Comparison of ENCODE assay signal across 25 cellular contexts in the genomic region with DNA sequence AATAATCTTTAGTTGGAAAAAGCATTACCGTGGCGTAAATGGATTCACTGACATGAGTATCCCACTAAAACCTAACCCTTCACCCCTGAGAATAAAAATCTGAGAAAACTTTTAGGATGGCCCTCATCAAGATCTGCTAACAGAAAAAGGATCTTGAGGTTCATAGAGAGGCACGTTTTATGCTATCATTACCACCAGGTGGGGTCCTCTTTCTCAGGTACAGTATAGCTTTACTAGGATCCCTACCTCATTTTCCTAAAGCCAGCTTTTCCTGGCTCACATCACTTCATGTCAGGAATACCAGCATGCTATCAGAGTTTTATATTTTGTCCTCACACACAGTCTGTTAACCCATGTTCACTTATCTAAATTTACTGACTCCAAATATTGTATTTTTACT.
"Had no signal": no experiment of that assay in that cellular context is flagged by ENCODE, and none has a peak within 500 bp of the region (broad histone marks: within the 10 kb centered on the region; RNA-seq: fewer than 3 reads in every experiment).

No MANE protein-coding gene starts in this region.

- H3K4me1 Mint-ChIP-seq: activated CD4-positive, alpha-beta memory T cell treated with anti-CD3 and anti-CD28 coated beads, Interleukin-2, amount 10 ng/mL, durations not matched to agents 7 days and 5 days; activated CD8-positive, alpha-beta memory T cell treated with anti-CD3 and anti-CD28 coated beads, Interleukin-2, amount 10 ng/mL, durations not matched to agents 7 days and 5 days; activated naive CD4-positive, alpha-beta T cell treated with anti-CD3 and anti-CD28 coated beads, Interleukin-2, amount 10 ng/mL, durations not matched to agents 7 days and 5 days; immature natural killer cell; naive thymus-derived CD4-positive, alpha-beta T cell; neural crest cell had no signal

- H3K4me1 ChIP-seq: body of pancreas, heart right ventricle, left lung, psoas muscle, right atrium auricular region, spleen, testis, vagina had no signal

- H3K36me3 Mint-ChIP-seq: activated naive CD4-positive, alpha-beta T cell treated with anti-CD3 and anti-CD28 coated beads, Interleukin-2, amount 10 ng/mL, durations not matched to agents 7 days and 5 days had no signal

- H3K27ac Mint-ChIP-seq: activated CD4-positive, alpha-beta memory T cell treated with anti-CD3 and anti-CD28 coated beads, Interleukin-2, amount 10 ng/mL, durations not matched to agents 7 days and 5 days; activated CD8-positive, alpha-beta memory T cell treated with anti-CD3 and anti-CD28 coated beads, Interleukin-2, amount 10 ng/mL, durations not matched to agents 7 days and 5 days; activated naive CD4-positive, alpha-beta T cell treated with anti-CD3 and anti-CD28 coated beads, Interleukin-2, amount 10 ng/mL, durations not matched to agents 7 days and 5 days; immature natural killer cell; naive thymus-derived CD4-positive, alpha-beta T cell had no signal

- H3K27me3 ChIP-seq: body of pancreas, cardiac muscle cell, heart right ventricle, left lung, right atrium auricular region, spleen, testis, vagina had no signal

- H3K9me3 ChIP-seq: body of pancreas, testis, vagina had no signal

- DNase-seq: activated CD4-positive, alpha-beta memory T cell treated with anti-CD3 and anti-CD28 coated beads, Interleukin-2, amount 10 ng/mL, durations not matched to agents 7 days and 5 days; activated CD4-positive, alpha-beta T cell treated with anti-CD3 and anti-CD28 coated beads for 48 hours; activated CD8-positive, alpha-beta memory T cell treated with anti-CD3 and anti-CD28 coated beads, Interleukin-2, amount 10 ng/mL, durations not matched to agents 7 days and 5 days; activated effector memory CD4-positive, alpha-beta T cell treated with anti-CD3 and anti-CD28 coated beads, Interleukin-2, amount 50 U/mL, for 16 hours; activated naive CD4-positive, alpha-beta T cell treated with anti-CD3 and anti-CD28 coated beads, Interleukin-2, amount 10 ng/mL, durations not matched to agents 7 days and 5 days; activated T-cell treated with anti-CD3 and anti-CD28 coated beads for 4 hours; body of pancreas; erythroblast; foreskin fibroblast; heart right ventricle; immature natural killer cell; left lung; naive thymus-derived CD4-positive, alpha-beta T cell; occipital lobe; psoas muscle; spleen; stimulated activated CD4-positive, alpha-beta T cell treated with anti-CD3 and anti-CD28 coated beads, Interleukin-4, amount 100 ng/mL, for 1 hour; stimulated activated naive CD4-positive, alpha-beta T cell; testis; trophoblast cell had no signal

- ATAC-seq: activated CD8-positive, alpha-beta memory T cell treated with anti-CD3 and anti-CD28 coated beads, Interleukin-2, amount 10 ng/mL, durations not matched to agents 7 days and 5 days; body of pancreas; heart right ventricle; left lung; naive thymus-derived CD4-positive, alpha-beta T cell; psoas muscle had no signal

- H3K4me3 ChIP-seq: body of pancreas, cardiac muscle cell, heart right ventricle, left lung, lung, psoas muscle, right atrium auricular region, spleen, testis, vagina had no signal

- H3K27me3 Mint-ChIP-seq: activated CD4-positive, alpha-beta memory T cell treated with anti-CD3 and anti-CD28 coated beads, Interleukin-2, amount 10 ng/mL, durations not matched to agents 7 days and 5 days; activated CD8-positive, alpha-beta memory T cell treated with anti-CD3 and anti-CD28 coated beads, Interleukin-2, amount 10 ng/mL, durations not matched to agents 7 days and 5 days; activated naive CD4-positive, alpha-beta T cell treated with anti-CD3 and anti-CD28 coated beads, Interleukin-2, amount 10 ng/mL, durations not matched to agents 7 days and 5 days; naive thymus-derived CD4-positive, alpha-beta T cell had no signal

- H3K36me3 ChIP-seq: cardiac muscle cell, heart right ventricle, left lung, right atrium auricular region, spleen, vagina had no signal

- H3K4me3 Mint-ChIP-seq: activated CD4-positive, alpha-beta memory T cell treated with anti-CD3 and anti-CD28 coated beads, Interleukin-2, amount 10 ng/mL, durations not matched to agents 7 days and 5 days; activated CD8-positive, alpha-beta memory T cell treated with anti-CD3 and anti-CD28 coated beads, Interleukin-2, amount 10 ng/mL, durations not matched to agents 7 days and 5 days; activated naive CD4-positive, alpha-beta T cell treated with anti-CD3 and anti-CD28 coated beads, Interleukin-2, amount 10 ng/mL, durations not matched to agents 7 days and 5 days; immature natural killer cell; naive thymus-derived CD4-positive, alpha-beta T cell; neural crest cell had no signal

- H3K27ac ChIP-seq: body of pancreas, cardiac muscle cell, heart right ventricle, left lung, psoas muscle, right atrium auricular region, spleen, testis, vagina had no signal
